In genomic region chr2:174025271-174026121, GRCh38 we compare ENCODE assay signal across 9 cellular contexts.
DNase-seq lines count a peak whose midpoint lies in the region; ATAC-seq and TF ChIP-seq lines count a peak whose summit lies in the region.
"Had no signal": no experiment of that assay in that cellular context is flagged by ENCODE, and none has a peak within 500 bp of the region (broad histone marks: within the 10 kb centered on the region; RNA-seq: fewer than 3 reads in every experiment).

No MANE protein-coding gene starts in this region.

- 81% methylated on average over 23 of the region's 47 CpGs for WGBS in right lobe of liver (ENCODE audit: insufficient coverage, low coverage, low lambda C conversion rate, missing lambda C conversion rate)

- H3K36me3 ChIP-seq in MG63 (no peaks in the 10 kb centered on the region), right lobe of liver (no peaks in the 10 kb centered on the region), thoracic aorta (no peaks in the 10 kb centered on the region)

- H3K9me3 ChIP-seq in MG63 (no peaks in the 10 kb centered on the region), right lobe of liver (no peaks in the 10 kb centered on the region), thoracic aorta (no peaks in the 10 kb centered on the region)

- H3K4me3 ChIP-seq in MG63 (no peak overlapping the region), cardiac fibroblast (replicated peaks in 1 of 2; ENCODE audit: low read depth in 2 of 2, low read length in 2 of 2) (peak overlapping the region in 1 of 2 donors; percentile 5), right lobe of liver (no peak overlapping the region), thoracic aorta (peak overlapping the region; percentile 35)

- H3K4me1 ChIP-seq in right lobe of liver (no peaks in the 10 kb centered on the region), thoracic aorta (ENCODE audit: control insufficient read depth in 1 of 2, low read depth in 2 of 2) (peaks cover 14 to 38% of the 10 kb centered on the region in 2 donors)

- intact Hi-C loops in right lobe of liver (cut with DNase I): no loop called here
- intact Hi-C loops in posterior cingulate gyrus (cut with DNase I): no loop called here

- peak; percentile 67 for DNase-seq in MG63
- DNase-seq in cardiac fibroblast (ENCODE audit: low read depth in 2 of 2): peak; percentile 94 to 97
- peak in 1 of 3 donors; percentile 69 for DNase-seq in right lobe of liver
- DNase-seq in thoracic aorta (ENCODE audit: low spot score): no peak
- no peak for DNase-seq in T1000 (lab: John Stamatoyannopoulos, UW)
- DNase-seq in posterior cingulate gyrus: no peak
- DNase-seq: immature natural killer cell had no signal

- TF ChIP-seq POLR2A in right lobe of liver (IDR thresholded peaks at IDR 0.05): no peak

- H3K27ac ChIP-seq in right lobe of liver: peak overlapping the region; percentile 47 to 70 (median 50)
- H3K27ac ChIP-seq in thoracic aorta: peak overlapping the region; percentile 30 to 67

- peak; percentile 62 to 68 (median 64) for ATAC-seq in right lobe of liver
- ATAC-seq in thoracic aorta (ENCODE audit: insufficient number of reproducible peaks, low FRiP score, low read depth): peak; percentile 48
- ATAC-seq in GM18861 (IDR thresholded peaks at IDR 0.05; ENCODE audit: unreplicated experiment): no peak
- ATAC-seq in GM18867 (IDR thresholded peaks at IDR 0.05; ENCODE audit: unreplicated experiment): no peak

- TF ChIP-seq CTCF in cardiac fibroblast (IDR thresholded peaks at IDR 0.05; ENCODE audit: low read depth, low read length) (no peak), right lobe of liver (IDR thresholded peaks at IDR 0.05) (no peak), thoracic aorta (IDR thresholded peaks at IDR 0.05) (no peak)

- H3K27me3 ChIP-seq in MG63: no peaks in the 10 kb centered on the region
- no peaks in the 10 kb centered on the region for H3K27me3 ChIP-seq in right lobe of liver
- no peaks in the 10 kb centered on the region for H3K27me3 ChIP-seq in thoracic aorta (replicated peaks; ENCODE audit: insufficient read depth)

Comparison
In these comparisons a context has a peak if more than half of its experiments do, and no peak if none do; other contexts are left out.
1. DNase-seq: peak in MG63 (single experiment) and cardiac fibroblast (2 of 2); none in thoracic aorta (single experiment), T1000 (single experiment) and posterior cingulate gyrus (0 of 10).
2. ATAC-seq: peak in right lobe of liver (4 of 4) and thoracic aorta (single experiment); none in GM18861 (single experiment) and GM18867 (single experiment).